8 cellular contexts compared by ENCODE assay signal in the genomic region with DNA sequence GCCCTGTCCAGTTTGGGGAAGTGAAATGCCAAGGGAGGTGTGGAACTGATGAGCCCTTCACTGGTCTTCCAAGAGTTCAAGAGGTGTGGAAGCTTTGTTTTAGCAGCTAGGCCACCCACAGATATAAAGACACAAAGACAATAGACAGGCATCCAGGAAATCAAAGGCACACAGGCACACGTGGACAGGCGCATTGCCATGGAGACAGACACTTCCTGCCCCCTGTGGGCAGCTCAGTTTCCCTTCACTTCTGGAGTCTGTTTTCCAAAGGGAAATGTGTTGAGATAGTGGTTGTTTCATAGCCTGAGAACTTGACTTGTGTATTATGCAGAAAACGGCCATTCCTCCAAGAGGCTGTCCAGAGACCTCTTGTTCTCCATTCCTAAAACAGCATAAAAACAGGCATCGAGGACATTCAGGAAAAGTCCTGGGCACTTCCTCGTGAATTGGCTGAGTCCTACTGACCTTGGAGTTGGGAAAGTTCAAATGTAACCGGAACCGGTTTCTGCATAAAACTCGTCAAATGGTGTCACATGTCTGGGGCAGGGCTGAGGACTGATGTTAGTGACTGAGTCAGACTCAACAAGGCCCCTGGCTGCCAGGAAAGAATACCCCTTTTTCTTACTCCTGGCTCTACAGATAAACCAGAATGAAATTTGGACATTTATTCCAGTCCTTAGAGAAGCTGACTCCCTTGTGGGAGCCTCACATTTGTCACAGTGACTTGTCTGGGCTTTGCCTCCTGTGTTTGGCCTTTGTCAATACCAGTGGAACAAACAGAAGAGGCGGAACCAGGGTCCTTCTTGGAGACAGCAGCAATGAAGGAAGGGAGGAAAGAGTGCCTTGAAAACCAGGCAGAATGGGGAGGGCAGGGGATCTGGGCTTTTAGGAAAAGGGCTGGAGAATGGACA. TPM values are rescaled to one million over a fixed set of nuclear protein-coding genes. Genes with fewer than 3 reads are reported as not detected.
DNase-seq lines count a peak whose midpoint lies in the region; ATAC-seq and TF ChIP-seq lines count a peak whose summit lies in the region.

No MANE protein-coding gene starts in this region.

- no peak overlapping the region for H3K4me2 ChIP-seq in PC-3 (ENCODE audit: low read length)
- no peak overlapping the region for H3K4me2 ChIP-seq in fibroblast of lung (ENCODE audit: extremely low read depth, insufficient read depth, low read length)
- H3K4me2 ChIP-seq in osteoblast (ENCODE audit: insufficient read depth, low read length), result peak overlapping the region; percentile 5

- H3K9ac ChIP-seq in PC-3 (ENCODE audit: low read length) (no peak overlapping the region), fibroblast of lung (ENCODE audit: insufficient read depth, low read length) (no peak overlapping the region), colonic mucosa (ENCODE audit: low read depth in 2 of 2, low read length in 2 of 2) (no peak overlapping the region)

- intact Hi-C loops in PC-3 (cut with micrococcal nuclease), result no loop called here
- intact Hi-C loops in colonic mucosa (cut with DNase I), result no loop called here

- peak; percentile 12 for ATAC-seq in PC-3

- no peaks in the 10 kb centered on the region for H4K20me1 ChIP-seq in PC-3 (ENCODE audit: low read length)
- no peaks in the 10 kb centered on the region for H4K20me1 ChIP-seq in fibroblast of lung (ENCODE audit: control insufficient read depth, extremely low read depth, insufficient read depth, low read length)
- no peaks in the 10 kb centered on the region for H4K20me1 ChIP-seq in osteoblast (ENCODE audit: insufficient read depth, low read length)

- BruUV-seq in PC-3 (replicated peaks; lab: Mats Ljungman, UMichigan), result no TSS peak

- H3K4me3 ChIP-seq in PC-3 (ENCODE audit: low read length) (no peak overlapping the region), fibroblast of lung (replicated peaks in 1 of 4; ENCODE audit: control extremely low read depth in 1 of 4, insufficient read depth in 1 of 4, low read depth in 3 of 4, low read length in 4 of 4) (no peak overlapping the region), osteoblast (ENCODE audit: insufficient read depth, low read length) (no peak overlapping the region), colonic mucosa (no peak overlapping the region)

- in situ Hi-C loops in GM13977 (cut with MboI; ENCODE audit: low pct_unique_long_range_greater_than_20kb, low sequenced_read_pairs, unreplicated experiment), result no loop called here

- H3K9me3 ChIP-seq in PC-3 (ENCODE audit: low read length), result no peaks in the 10 kb centered on the region
- no peaks in the 10 kb centered on the region for H3K9me3 ChIP-seq in fibroblast of lung (ENCODE audit: control insufficient read depth, insufficient read depth, low read depth, low read length)
- H3K9me3 ChIP-seq in osteoblast (ENCODE audit: low read depth, low read length), result no peaks in the 10 kb centered on the region
- no peaks in the 10 kb centered on the region for H3K9me3 ChIP-seq in colonic mucosa

- TF ChIP-seq CTCF in PC-3 (conservative IDR thresholded peaks at IDR 0.05; ENCODE audit: low read depth, low read length), result no peak
- TF ChIP-seq CTCF in fibroblast of lung (conservative IDR thresholded peaks at IDR 0.05 in 1 of 2, IDR thresholded peaks at IDR 0.05 in 1 of 2; ENCODE audit: low read depth in 1 of 2, low read length in 2 of 2), result peak in 1 of 2 donors; percentile 6
- no peak for TF ChIP-seq CTCF in osteoblast (IDR thresholded peaks at IDR 0.05; ENCODE audit: extremely low read depth, low read depth, low read length)
- TF ChIP-seq CTCF in GM13977 (IDR thresholded peaks at IDR 0.05; ENCODE audit: extremely low read depth, insufficient read depth, missing control alignments), result no peak
- TF ChIP-seq CTCF in colonic mucosa (IDR thresholded peaks at IDR 0.05), result no peak

- CTCF ChIA-PET in PC-3 (lab: Charles Lee), result no interaction called here

- H3K36me3 ChIP-seq in PC-3 (ENCODE audit: low read depth, low read length) (no peaks in the 10 kb centered on the region), fibroblast of lung (ENCODE audit: control insufficient read depth, insufficient read depth, low read length) (no peaks in the 10 kb centered on the region), osteoblast (ENCODE audit: insufficient read depth, low read length) (no peaks in the 10 kb centered on the region), colonic mucosa (no peaks in the 10 kb centered on the region)

- POLR2A ChIA-PET in PC-3 (lab: Charles Lee; ENCODE audit: unreplicated experiment), result no interaction called here

- H3K4me1 ChIP-seq in PC-3 (ENCODE audit: insufficient read depth, low read length), result peaks cover 7% of the 10 kb centered on the region
- H3K4me1 ChIP-seq in fibroblast of lung (ENCODE audit: control insufficient read depth, extremely low read depth, insufficient read depth, low read length), result no peaks in the 10 kb centered on the region
- H3K4me1 ChIP-seq in osteoblast (ENCODE audit: insufficient read depth, low read length), result peaks cover 22% of the 10 kb centered on the region
- H3K4me1 ChIP-seq in colonic mucosa, result no peaks in the 10 kb centered on the region

- H3K9me2 ChIP-seq in PC-3 (replicated peaks; ENCODE audit: low read length), result no peaks in the 10 kb centered on the region

- H2AFZ ChIP-seq in PC-3 (ENCODE audit: low read length) (0 out of 2 replicates have a peak overlapping the region, but pooled peaks have one; percentile 30), fibroblast of lung (ENCODE audit: low read length) (no peak overlapping the region), osteoblast (ENCODE audit: low read length) (no peak overlapping the region)

- no peaks in the 10 kb centered on the region for H3F3A ChIP-seq in PC-3 (ENCODE audit: low read length, unreplicated experiment)

- H3K79me2 ChIP-seq in PC-3 (ENCODE audit: low read length) (no peaks in the 10 kb centered on the region), fibroblast of lung (ENCODE audit: control insufficient read depth, insufficient read depth, low read length) (no peaks in the 10 kb centered on the region), osteoblast (ENCODE audit: insufficient read depth, low read length) (no peaks in the 10 kb centered on the region)

- H3K27ac ChIP-seq in PC-3 (ENCODE audit: low read length), result no peak overlapping the region
- no peak overlapping the region for H3K27ac ChIP-seq in fibroblast of lung (ENCODE audit: insufficient read depth, low read length)
- no peak overlapping the region for H3K27ac ChIP-seq in osteoblast (ENCODE audit: low read depth, low read length)
- H3K27ac ChIP-seq in colonic mucosa, result no peak overlapping the region

- peak; percentile 86 for DNase-seq in DMS53 (lab: John Stamatoyannopoulos, UW)
- DNase-seq in PC-3, result peak; percentile 32
- peak; percentile 17 to 39 for DNase-seq in fibroblast of lung (ENCODE audit: low read depth in 2 of 2)
- DNase-seq in osteoblast (ENCODE audit: insufficient read length, low spot score, missing footprints), result peak; percentile 93
- no peak for DNase-seq in A172 (ENCODE audit: low spot score)
- DNase-seq in GM13977 (ENCODE audit: low spot score), result no peak
- no peak for DNase-seq in colonic mucosa
- no peak for DNase-seq in activated CD4-positive, alpha-beta T cell treated with anti-CD3 and anti-CD28 coated beads for 48 hours

- no peaks in the 10 kb centered on the region for H3K27me3 ChIP-seq in PC-3 (ENCODE audit: low read length)
- H3K27me3 ChIP-seq in fibroblast of lung (ENCODE audit: control insufficient read depth, insufficient read depth, low read length), result peaks cover 7% of the 10 kb centered on the region
- H3K27me3 ChIP-seq in osteoblast (ENCODE audit: insufficient read depth, low read length), result no peaks in the 10 kb centered on the region
- H3K27me3 ChIP-seq in colonic mucosa, result no peaks in the 10 kb centered on the region

RNA-seq across cellular contexts. Expression of gene ALPK3, which starts 1.3 kb away (rescaled TPM):
- total RNA-seq in PC-3 (2014; rRNA removed) (2.4 and 6.9 TPM in 2 replicates), fibroblast of lung (0.26 and 0.50 TPM in 2 replicates), osteoblast (0.36 and 0.59 TPM in 2 replicates), colonic mucosa (1 to 10 TPM in 1 of 2 donors, under 1 TPM in 1; 0.74 to 2.4 TPM)
- polyA plus RNA-seq in fibroblast of lung, result 0.03 and 0.07 TPM in 2 replicates
- polyA plus RNA-seq in fibroblast of lung (2012), result 0.03 and 0.20 TPM in 2 replicates
- polyA minus RNA-seq in fibroblast of lung (ENCODE audit: low replicate concordance), result 0.07 and 0.12 TPM in 2 replicates
- total RNA-seq in A172 (2014; rRNA removed; shearing (Covaris generic)), result 0.10 and 0.12 TPM in 2 replicates

Comparison
In these comparisons a context has a peak if more than half of its experiments do, and no peak if none do; other contexts are left out.
1. DNase-seq: peak in DMS53 (single experiment), PC-3 (single experiment), fibroblast of lung (2 of 2) and osteoblast (single experiment); none in A172 (single experiment), GM13977 (single experiment), colonic mucosa (single experiment) and activated CD4-positive, alpha-beta T cell treated with anti-CD3 and anti-CD28 coated beads for 48 hours (single experiment).